Comparison of ENCODE assay signal across 23 cellular contexts in the genomic region with DNA sequence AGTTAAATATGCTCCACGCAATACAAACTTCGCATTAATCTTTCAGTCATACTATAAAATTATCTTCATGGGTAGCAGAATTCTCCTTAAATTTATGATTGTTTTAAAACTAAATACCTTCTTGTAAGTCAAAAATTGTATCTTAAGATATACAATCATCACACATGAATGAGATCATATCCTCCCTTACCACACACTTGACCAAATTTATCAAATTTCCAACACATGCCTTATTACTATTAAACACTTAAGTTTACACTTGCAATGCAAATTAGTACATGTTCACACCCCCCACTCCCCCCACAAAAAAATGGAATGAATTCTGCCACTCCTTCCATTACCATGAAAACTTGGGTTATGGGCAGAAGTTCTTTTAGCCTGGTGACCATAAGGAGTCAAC. TPM values are rescaled to one million over a fixed set of nuclear protein-coding genes. Genes with fewer than 3 reads are reported as not detected.
DNase-seq lines count a peak whose midpoint lies in the region; ATAC-seq, FAIRE-seq and TF ChIP-seq lines count a peak whose summit lies in the region.
"Had no signal": no experiment of that assay in that cellular context is flagged by ENCODE, and none has a peak within 500 bp of the region (broad histone marks: within the 10 kb centered on the region; RNA-seq: fewer than 3 reads in every experiment).

No MANE protein-coding gene starts in this region.

- H3K4me2 ChIP-seq in IMR-90 (ENCODE audit: low read depth, low read length) (peak overlapping the region; percentile 35; the same call in 1 of the 2 replicates), smooth muscle cell (peak overlapping the region; percentile 62)

- no peak for TF ChIP-seq RAD21 in IMR-90 (IDR thresholded peaks at IDR 0.05; ENCODE audit: low read length)

- H3K36me3 ChIP-seq in IMR-90 (ENCODE audit: control insufficient read depth, insufficient read depth, low read length) (peaks cover 4% of the 10 kb centered on the region), bronchial epithelial cell (ENCODE audit: control insufficient read depth, insufficient read depth, low read length) (no peaks in the 10 kb centered on the region), smooth muscle cell (ENCODE audit: low read depth) (no peaks in the 10 kb centered on the region), kidney (ENCODE audit: control insufficient read depth in 1 of 2, insufficient read depth in 2 of 2, low read length in 2 of 2) (peaks cover 0 to under 1% of the 10 kb centered on the region in 2 donors)
- H3K36me3 ChIP-seq: ovary had no signal

- H4K91ac ChIP-seq in IMR-90 (ENCODE audit: insufficient read depth, low read depth, low read length) = no peak overlapping the region

- H3K27me3 Mint-ChIP-seq in activated naive CD4-positive, alpha-beta T cell treated with anti-CD3 and anti-CD28 coated beads, Interleukin-2, amount 10 ng/mL, durations not matched to agents 7 days and 5 days = no peaks in the 10 kb centered on the region
- H3K27me3 Mint-ChIP-seq: activated B cell treated with CpG ODN at 0.5 μM for 24 hours, naive B cell had no signal

- no peak for TF ChIP-seq POLR2A in IMR-90 (IDR thresholded peaks at IDR 0.05; ENCODE audit: low read depth, low read length)

- H3K27me3 ChIP-seq in IMR-90 (ENCODE audit: control insufficient read depth, insufficient read depth, low read length) = no peaks in the 10 kb centered on the region
- H3K27me3 ChIP-seq in bronchial epithelial cell (ENCODE audit: control insufficient read depth, insufficient read depth, low read length) = no peaks in the 10 kb centered on the region
- H3K27me3 ChIP-seq in smooth muscle cell (ENCODE audit: low read depth) = no peaks in the 10 kb centered on the region
- H3K27me3 ChIP-seq: body of pancreas, ovary had no signal

- TF ChIP-seq CTCF in IMR-90 (conservative IDR thresholded peaks at IDR 0.05; ENCODE audit: low read depth, low read length) = no peak
- no peak for TF ChIP-seq CTCF in bronchial epithelial cell (IDR thresholded peaks at IDR 0.05; ENCODE audit: insufficient read depth, low read length, severe bottlenecking)
- no peak for TF ChIP-seq CTCF in smooth muscle cell (IDR thresholded peaks at IDR 0.05; ENCODE audit: borderline replicate concordance, insufficient read depth, poor library complexity, severe bottlenecking)
- no peak for TF ChIP-seq CTCF in kidney (IDR thresholded peaks at IDR 0.05; ENCODE audit: borderline replicate concordance, extremely low read depth, insufficient read depth)

- CTCF ChIA-PET in activated naive CD4-positive, alpha-beta T cell treated with anti-CD3 and anti-CD28 coated beads, Interleukin-2, amount 10 ng/mL, durations not matched to agents 7 days and 5 days (lab: Charles Lee) = no interaction called here
- CTCF ChIA-PET in IMR-90 (lab: Yijun Ruan, JAX) = interaction anchor here (1.1 kb wide), 1 partner anchor 62 kb away, joined by 3 read pairs; no protein-coding TSS in a partner anchor

- H3K9me1 ChIP-seq in IMR-90 (ENCODE audit: insufficient read depth, low read length) = peaks cover 7% of the 10 kb centered on the region

- POLR2A ChIA-PET in IMR-90 (lab: Charles Lee; ENCODE audit: unreplicated experiment) = no interaction called here

- no peak overlapping the region for H2AK5ac ChIP-seq in IMR-90 (ENCODE audit: low read depth, low read length)

- H3K4me3 ChIP-seq in IMR-90 (ENCODE audit: insufficient read depth, low read depth, low read length) (no peak overlapping the region), bronchial epithelial cell (ENCODE audit: low read depth, low read length) (no peak overlapping the region), smooth muscle cell (no peak overlapping the region), kidney (ENCODE audit: low read length in 2 of 2) (no peak overlapping the region)
- H3K4me3 ChIP-seq: body of pancreas, ovary had no signal

- H3K4ac ChIP-seq in IMR-90 (ENCODE audit: low read depth, low read length) = peak overlapping the region; percentile 33; the same call in 1 of the 2 replicates

- H2AFZ ChIP-seq in IMR-90 (replicated peaks; ENCODE audit: low read length, poor library complexity) = no peak overlapping the region
- H2AFZ ChIP-seq in smooth muscle cell (ENCODE audit: low read depth) = no peak overlapping the region

- H3K4me3 Mint-ChIP-seq in activated naive CD4-positive, alpha-beta T cell treated with anti-CD3 and anti-CD28 coated beads, Interleukin-2, amount 10 ng/mL, durations not matched to agents 7 days and 5 days = no peak overlapping the region
- H3K4me3 Mint-ChIP-seq: activated B cell treated with CpG ODN at 0.5 μM for 24 hours, naive B cell had no signal

- peaks cover 19% of the 10 kb centered on the region for H3F3A ChIP-seq in smooth muscle cell (ENCODE audit: low read depth)

- H4K20me1 ChIP-seq in IMR-90 (ENCODE audit: insufficient read depth, low read length) (peaks cover 11% of the 10 kb centered on the region), smooth muscle cell (ENCODE audit: low read depth) (peaks cover 43% of the 10 kb centered on the region)

- H3K4me1 ChIP-seq in IMR-90 (ENCODE audit: control insufficient read depth, insufficient read depth, low read length) (peaks cover 12% of the 10 kb centered on the region), smooth muscle cell (ENCODE audit: low read depth) (peaks cover 21% of the 10 kb centered on the region), kidney (ENCODE audit: control insufficient read depth in 1 of 2, insufficient read depth in 1 of 2, low read depth in 1 of 2, low read length in 2 of 2) (peaks cover 0 to 3% of the 10 kb centered on the region in 2 donors)

- no peak overlapping the region for H2BK20ac ChIP-seq in IMR-90 (ENCODE audit: low read depth, low read length)

- no peak overlapping the region for H2AK9ac ChIP-seq in IMR-90 (replicated peaks; ENCODE audit: low read depth, low read length, poor library complexity)

- H3K23ac ChIP-seq in IMR-90 (ENCODE audit: low read depth, low read length) = no peak overlapping the region

- dilution Hi-C loops in IMR-90 (cut with HindIII; ENCODE audit: low sequenced_read_pairs, unreplicated experiment) = no loop called here

- intact Hi-C loops in IMR-90 (cut with micrococcal nuclease) (loop anchor here (5.0 kb wide), 1 partner anchor 36 kb away; no protein-coding TSS in a partner anchor), kidney (cut with DNase I) (no loop called here)

- H3K9me3 Mint-ChIP-seq in activated naive CD4-positive, alpha-beta T cell treated with anti-CD3 and anti-CD28 coated beads, Interleukin-2, amount 10 ng/mL, durations not matched to agents 7 days and 5 days = no peaks in the 10 kb centered on the region
- H3K9me3 Mint-ChIP-seq: activated B cell treated with CpG ODN at 0.5 μM for 24 hours, naive B cell had no signal

- BruUV-seq in IMR-90 (replicated peaks; lab: Mats Ljungman, UMichigan) = no TSS peak

- H2BK15ac ChIP-seq in IMR-90 (ENCODE audit: low read depth, low read length) = no peak overlapping the region

- DNase-seq in activated naive CD4-positive, alpha-beta T cell treated with anti-CD3 and anti-CD28 coated beads, Interleukin-2, amount 10 ng/mL, durations not matched to agents 7 days and 5 days = no peak
- DNase-seq in activated naive CD4-positive, alpha-beta T cell treated with anti-CD3 and anti-CD28 coated beads, Interleukin-2, amount 50 U/mL, for 16 hours = no peak
- DNase-seq in IMR-90 (peak; percentile 18), bronchial epithelial cell (ENCODE audit: low read depth) (peak; percentile 5), smooth muscle cell (lab: John Stamatoyannopoulos, UW; ENCODE audit: unreplicated experiment) (no peak), kidney (no peak), HuH-7 (ENCODE audit: low spot score) (no peak)
- DNase-seq: activated B cell treated with CpG ODN at 0.5 μM for 24 hours; body of pancreas; DMS 273 treated with DMSO at 0.1 percent for 48 hours; MM.1S; naive B cell; NCI-H1436; NCI-H2107; NCI-H446 treated with DMSO at 0.1 percent for 48 hours; OCI-M1; ovary; retina; stimulated activated CD4-positive, alpha-beta T cell treated with anti-CD3 and anti-CD28 coated beads, Interleukin-4, amount 100 ng/mL, for 4 hours; stimulated activated naive CD4-positive, alpha-beta T cell treated with Interleukin-2 at 50 U/mL for 16 hours had no signal

- H3K18ac ChIP-seq in IMR-90 (ENCODE audit: low read depth, low read length) = peak overlapping the region; percentile 67; the same call in 1 of the 2 replicates

- H3K9ac ChIP-seq in IMR-90 (ENCODE audit: low read depth, low read length) (no peak overlapping the region), smooth muscle cell (ENCODE audit: low read depth) (no peak overlapping the region), kidney (ENCODE audit: low read length in 2 of 2) (no peak overlapping the region)

- H3K79me1 ChIP-seq in IMR-90 (ENCODE audit: low read depth in 1 of 2, low read length in 2 of 2) = peaks cover 3 to 65% of the 10 kb centered on the region in 2 experiments

- peaks cover 39% of the 10 kb centered on the region for H3K36me3 Mint-ChIP-seq in activated naive CD4-positive, alpha-beta T cell treated with anti-CD3 and anti-CD28 coated beads, Interleukin-2, amount 10 ng/mL, durations not matched to agents 7 days and 5 days

- FAIRE-seq in bronchial epithelial cell (lab: Jason Lieb, UNC) = no peak
- FAIRE-seq in kidney (lab: Jason Lieb, UNC) = no peak

- ATAC-seq in IMR-90 (ENCODE audit: low read depth) = no peak
- no peak for ATAC-seq in GM21381 (IDR thresholded peaks at IDR 0.05; ENCODE audit: unreplicated experiment)
- ATAC-seq: body of pancreas had no signal

- H4K8ac ChIP-seq in IMR-90 (ENCODE audit: low read depth in 2 of 2, low read length in 2 of 2) = no peak overlapping the region; a peak in 1 of 4 replicates

- no peak overlapping the region for H2BK120ac ChIP-seq in IMR-90 (ENCODE audit: low read depth, low read length)

- peak overlapping the region; percentile 79 for H2BK5ac ChIP-seq in IMR-90 (ENCODE audit: low read depth, low read length, poor library complexity, severe bottlenecking)

- H3K9me3 ChIP-seq in IMR-90 (ENCODE audit: control insufficient read depth, insufficient read depth, low read length) = no peaks in the 10 kb centered on the region
- H3K9me3 ChIP-seq in smooth muscle cell (replicated peaks; ENCODE audit: low read depth) = no peaks in the 10 kb centered on the region
- H3K9me3 ChIP-seq in kidney (ENCODE audit: control insufficient read depth in 1 of 2, low read length in 2 of 2) = no peaks in the 10 kb centered on the region
- H3K9me3 ChIP-seq: body of pancreas, ovary had no signal

- 0 out of 2 replicates have a peak overlapping the region, but pooled peaks have one; percentile 16 for H3K14ac ChIP-seq in IMR-90 (replicated peaks; ENCODE audit: low read depth, low read length)

- H4K5ac ChIP-seq in IMR-90 (ENCODE audit: low read depth, low read length) = peak overlapping the region; percentile 32; the same call in 1 of the 2 replicates

- H3K4me1 Mint-ChIP-seq in activated naive CD4-positive, alpha-beta T cell treated with anti-CD3 and anti-CD28 coated beads, Interleukin-2, amount 10 ng/mL, durations not matched to agents 7 days and 5 days = peaks cover 54% of the 10 kb centered on the region

- no CpG with 5 or more reads among the region's 2 CpGs for WGBS in IMR-90 (ENCODE audit: extremely low coverage in 2 of 2, insufficient read length in 1 of 2), 2 experiments
- 96% methylated on average over 2 of the region's 2 CpGs for WGBS in smooth muscle cell (ENCODE audit: low lambda C conversion rate)

- H3K56ac ChIP-seq in IMR-90 (ENCODE audit: extremely low read depth, insufficient read depth, low read length) = no peak overlapping the region

- H3K27ac ChIP-seq in IMR-90 (ENCODE audit: insufficient read depth, low read length) (no peak overlapping the region), smooth muscle cell (ENCODE audit: low read depth) (peak overlapping the region; percentile 89), kidney (ENCODE audit: low read depth in 2 of 2, low read length in 2 of 2) (no peak overlapping the region)
- H3K27ac ChIP-seq: body of pancreas, C4-2B, epithelial cell of prostate, ovary had no signal

- peak overlapping the region; percentile 65 for H3K27ac Mint-ChIP-seq in activated naive CD4-positive, alpha-beta T cell treated with anti-CD3 and anti-CD28 coated beads, Interleukin-2, amount 10 ng/mL, durations not matched to agents 7 days and 5 days
- H3K27ac Mint-ChIP-seq: activated B cell treated with CpG ODN at 0.5 μM for 24 hours, naive B cell had no signal

- in situ Hi-C loops in IMR-90 (cut with MboI; ENCODE audit: low sequenced_read_pairs) = no loop called here

- H3K79me2 ChIP-seq in smooth muscle cell (ENCODE audit: low read depth) = peaks cover 91% of the 10 kb centered on the region

RNA-seq across cellular contexts. Expression of a gene that starts 13.8 kb away (rescaled TPM):
- total RNA-seq in IMR-90 (2012; rRNA removed) (17.7 and 23.3 TPM in 2 replicates), bronchial epithelial cell (27.4 and 39.4 TPM in 2 replicates), smooth muscle cell (40.9 and 50.3 TPM in 2 replicates), kidney (29.0 TPM)
- polyA plus RNA-seq in IMR-90 (2012; rRNA removed) (22.1 and 27.8 TPM in 2 replicates), smooth muscle cell (26.9 and 29.5 TPM in 2 replicates), kidney (ENCODE audit: insufficient read depth, low read depth, low replicate concordance) (16.4 TPM)
- 4.6 and 5.4 TPM in 2 replicates for polyA plus RNA-seq in IMR-90 (2012; cell fraction: cytosol; rRNA removed)
- polyA plus RNA-seq in IMR-90 (2012; cell fraction: nucleus; rRNA removed; ENCODE audit: low replicate concordance) = 3.0 and 31.7 TPM in 2 replicates

Comparison
In these comparisons a context has a peak if more than half of its experiments do, and no peak if none do; other contexts are left out.
1. DNase-seq: peak in IMR-90 (single experiment) and bronchial epithelial cell (single experiment); none in activated naive CD4-positive, alpha-beta T cell treated with anti-CD3 and anti-CD28 coated beads, Interleukin-2, amount 10 ng/mL, durations not matched to agents 7 days and 5 days (single experiment), activated naive CD4-positive, alpha-beta T cell treated with anti-CD3 and anti-CD28 coated beads, Interleukin-2, amount 50 U/mL, for 16 hours (single experiment), smooth muscle cell (single experiment), kidney (single experiment) and HuH-7 (single experiment).